Comparison of ENCODE assay signal across 18 cellular contexts in the genomic region with DNA sequence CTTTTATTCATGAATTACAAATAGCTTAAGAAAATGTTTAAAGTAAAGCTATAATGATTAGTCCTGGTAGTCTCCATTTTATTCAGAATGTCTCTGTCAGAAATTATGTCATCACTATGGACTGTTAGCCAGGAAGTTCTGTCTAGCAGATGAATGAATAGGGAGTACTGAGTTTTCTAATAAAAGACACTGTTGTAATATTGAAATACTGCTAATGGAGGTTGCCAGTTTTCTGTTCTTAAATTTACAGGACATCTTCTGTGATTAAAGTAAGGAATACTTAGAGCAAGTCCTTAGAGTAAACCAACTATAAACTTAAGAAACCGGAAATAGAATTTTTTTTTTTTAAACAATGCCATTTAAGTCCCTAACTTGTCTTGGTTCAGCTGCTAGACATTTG.
DNase-seq lines count a peak whose midpoint lies in the region; ATAC-seq, FAIRE-seq and TF ChIP-seq lines count a peak whose summit lies in the region.
"Had no signal": no experiment of that assay in that cellular context is flagged by ENCODE, and none has a peak within 500 bp of the region (broad histone marks: within the 10 kb centered on the region; RNA-seq: fewer than 3 reads in every experiment).

No MANE protein-coding gene starts in this region.

- H3K36me3 ChIP-seq in endothelial cell of umbilical vein (ENCODE audit: control insufficient read depth in 2 of 2, extremely low read depth in 1 of 2, insufficient read depth in 2 of 2, low read length in 2 of 2) (no peaks in the 10 kb centered on the region), mesenchymal stem cell (ENCODE audit: control insufficient read depth in 1 of 2, insufficient read depth in 2 of 2, low read depth in 1 of 2, low read length in 2 of 2) (peaks cover 0 to under 1% of the 10 kb centered on the region in 2 experiments), MG63 (no peaks in the 10 kb centered on the region)

- H3K4me1 ChIP-seq in endothelial cell of umbilical vein (ENCODE audit: control insufficient read depth, extremely low read depth, insufficient read depth, low read length) (peaks cover 13% of the 10 kb centered on the region), mesenchymal stem cell (ENCODE audit: control insufficient read depth, insufficient read depth, low read depth, low read length) (no peaks in the 10 kb centered on the region)
- H3K4me1 ChIP-seq: A549, esophagus squamous epithelium had no signal

- POLR2A ChIA-PET in endothelial cell of umbilical vein (lab: Charles Lee) = no interaction called here

- no peak overlapping the region for H3K4ac ChIP-seq in mesenchymal stem cell (ENCODE audit: low read depth in 1 of 2, low read length in 2 of 2)

- H3K9me3 ChIP-seq in endothelial cell of umbilical vein (replicated peaks; ENCODE audit: control insufficient read depth, insufficient read depth, low read length) (no peaks in the 10 kb centered on the region), mesenchymal stem cell (ENCODE audit: control insufficient read depth, low read length) (no peaks in the 10 kb centered on the region), MG63 (no peaks in the 10 kb centered on the region)
- H3K9me3 ChIP-seq: A549, esophagus squamous epithelium had no signal

- no peak overlapping the region for H3K14ac ChIP-seq in mesenchymal stem cell (ENCODE audit: low read length in 2 of 2)

- WGBS in mesenchymal stem cell = 83% methylated on average over 1 of the region's 1 CpG

- H3K9me1 ChIP-seq in endothelial cell of umbilical vein (replicated peaks; ENCODE audit: control insufficient read depth, extremely low read depth, insufficient read depth, low read length) = no peaks in the 10 kb centered on the region

- H3K4me3 ChIP-seq in endothelial cell of umbilical vein (replicated peaks in 1 of 3; ENCODE audit: insufficient read depth in 1 of 3, low read depth in 1 of 3, low read length in 3 of 3) (no peak overlapping the region), mesenchymal stem cell (ENCODE audit: insufficient read depth in 1 of 2, low read depth in 1 of 2, low read length in 2 of 2) (no peak overlapping the region), MG63 (no peak overlapping the region)
- H3K4me3 ChIP-seq: A549, esophagus squamous epithelium had no signal

- no peak for TF ChIP-seq POLR2A in endothelial cell of umbilical vein (IDR thresholded peaks at IDR 0.05; ENCODE audit: low read depth, low read length)

- BruUV-seq in endothelial cell of umbilical vein (replicated peaks; lab: Mats Ljungman, UMichigan) = TSS peak; percentile 28

- no peaks in the 10 kb centered on the region for H3K79me1 ChIP-seq in mesenchymal stem cell (replicated peaks; ENCODE audit: low read length, poor library complexity, severe bottlenecking)

- intact Hi-C loops in endothelial cell of umbilical vein (cut with micrococcal nuclease) = no loop called here

- H3K18ac ChIP-seq in mesenchymal stem cell (ENCODE audit: low read depth in 1 of 2, low read length in 2 of 2) = no peak overlapping the region

- H2BK120ac ChIP-seq in mesenchymal stem cell (ENCODE audit: low read depth, low read length) = no peak overlapping the region

- H2BK15ac ChIP-seq in mesenchymal stem cell (ENCODE audit: low read depth, poor library complexity, severe bottlenecking) = no peak overlapping the region

- peak overlapping the region; percentile 71 for H3K27ac ChIP-seq in endothelial cell of umbilical vein (ENCODE audit: insufficient read depth, low read depth, low read length)
- no peak overlapping the region for H3K27ac ChIP-seq in mesenchymal stem cell (ENCODE audit: low read length, poor library complexity, severe bottlenecking)
- H3K27ac ChIP-seq: A549, esophagus squamous epithelium, RWPE1 had no signal

- no peak overlapping the region for H4K91ac ChIP-seq in mesenchymal stem cell (ENCODE audit: low read length)

- H3K27me3 ChIP-seq in endothelial cell of umbilical vein (ENCODE audit: control insufficient read depth in 2 of 2, insufficient read depth in 2 of 2, low read length in 2 of 2) = no peaks in the 10 kb centered on the region
- H3K27me3 ChIP-seq in mesenchymal stem cell (ENCODE audit: control insufficient read depth in 1 of 2, insufficient read depth in 1 of 2, low read length in 2 of 2) = no peaks in the 10 kb centered on the region
- no peaks in the 10 kb centered on the region for H3K27me3 ChIP-seq in MG63
- H3K27me3 ChIP-seq: esophagus squamous epithelium had no signal

- peak overlapping the region; percentile 57 for H3K9ac ChIP-seq in endothelial cell of umbilical vein (replicated peaks; ENCODE audit: extremely low read depth, insufficient read depth, low read length)
- no peak overlapping the region for H3K9ac ChIP-seq in mesenchymal stem cell (ENCODE audit: low read length)

- dilution Hi-C loops in endothelial cell of umbilical vein (cut with MboI; ENCODE audit: extremely low pct_ligation_motif_present, low sequenced_read_pairs) = no loop called here

- DNase-seq in AG20443 (ENCODE audit: low spot score) (peak; percentile 5), NCI-H69 (lab: John Stamatoyannopoulos, UW) (peak; percentile 31), endothelial cell of umbilical vein (ENCODE audit: low read depth, low spot score) (peak; percentile 66), mesenchymal stem cell (peak; percentile 8), SIG-M5 treated with dmso at 0.1 percent for 504 hours (lab: John Stamatoyannopoulos, UW; ENCODE audit: unreplicated experiment) (no peak), NCI-H2227 treated with DMSO at 0.1 percent for 48 hours (lab: John Stamatoyannopoulos, UW) (no peak), MG63 (no peak)
- DNase-seq: activated CD4-positive, alpha-beta T cell treated with anti-CD3 and anti-CD28 coated beads for 36 hours; activated CD8-positive, alpha-beta memory T cell treated with anti-CD3 and anti-CD28 coated beads, Interleukin-2, amount 50 U/mL, for 48 hours; cerebellar nuclear complex; esophagus squamous epithelium; KBM-7; NCI-H146; NCI-H526 had no signal

- CTCF ChIA-PET in endothelial cell of umbilical vein (lab: Charles Lee) = interaction anchor here (1.1 to 1.5 kb wide), 2 partner anchors 10 to 18 kb away, joined by 4 to 5 read pairs; no protein-coding TSS in a partner anchor

- peak; percentile 67 for FAIRE-seq in endothelial cell of umbilical vein (lab: Jason Lieb, UNC)
- FAIRE-seq: A549, H1 had no signal

- H2AFZ ChIP-seq in endothelial cell of umbilical vein (ENCODE audit: low read depth, low read length) (no peak overlapping the region), mesenchymal stem cell (ENCODE audit: low read depth, low read length) (no peak overlapping the region)

- no peak overlapping the region for H3K23ac ChIP-seq in mesenchymal stem cell (ENCODE audit: low read length in 2 of 2)

- TF ChIP-seq CTCF in endothelial cell of umbilical vein (IDR thresholded peaks at IDR 0.05; ENCODE audit: extremely low read depth in 1 of 2, insufficient read depth in 1 of 2, low read depth in 1 of 2, low read length in 2 of 2) = no peak

- H2BK12ac ChIP-seq in mesenchymal stem cell (ENCODE audit: low read length in 2 of 2) = no peak overlapping the region

- H3K79me2 ChIP-seq in endothelial cell of umbilical vein (ENCODE audit: control insufficient read depth, insufficient read depth, low read length) = no peaks in the 10 kb centered on the region

- no peak for ATAC-seq in GM18870 (IDR thresholded peaks at IDR 0.05; ENCODE audit: unreplicated experiment)
- ATAC-seq: A549; activated CD4-positive, alpha-beta T cell treated with anti-CD3 and anti-CD28 coated beads for 36 hours had no signal

- H3K4me2 ChIP-seq in endothelial cell of umbilical vein (ENCODE audit: insufficient read depth, low read length) (peak overlapping the region; percentile 63), mesenchymal stem cell (ENCODE audit: low read length, poor library complexity, severe bottlenecking) (no peak overlapping the region)
- H3K4me2 ChIP-seq: A549 had no signal

- no peak overlapping the region for H2BK5ac ChIP-seq in mesenchymal stem cell (ENCODE audit: low read depth, low read length, poor library complexity, severe bottlenecking)

- H4K8ac ChIP-seq in mesenchymal stem cell (ENCODE audit: low read length) = no peak overlapping the region

- no peaks in the 10 kb centered on the region for H4K20me1 ChIP-seq in endothelial cell of umbilical vein (replicated peaks; ENCODE audit: control insufficient read depth, extremely low read depth, insufficient read depth, low read length)

- H2AK5ac ChIP-seq in mesenchymal stem cell (ENCODE audit: low read length, severe bottlenecking) = no peak overlapping the region

TF ChIP-seq in endothelial cell of umbilical vein, 7 proteins besides CTCF, POLR2A, EP300 and RAD21:
- TF ChIP-seq POLR2AphosphoS5 (IDR thresholded peaks at IDR 0.05; ENCODE audit: insufficient read depth, low read depth, low read length) (no peak), JUN (IDR thresholded peaks at IDR 0.05; ENCODE audit: borderline replicate concordance, insufficient read depth, insufficient read length, low read depth) (peak; percentile 13)

Comparison
In these comparisons a context has a peak if more than half of its experiments do, and no peak if none do; other contexts are left out.
1. DNase-seq: peak in AG20443 (single experiment), NCI-H69 (single experiment), endothelial cell of umbilical vein (single experiment) and mesenchymal stem cell (single experiment); none in SIG-M5 treated with dmso at 0.1 percent for 504 hours (single experiment), NCI-H2227 treated with DMSO at 0.1 percent for 48 hours (single experiment) and MG63 (single experiment).